Comparison of ENCODE assay signal across 1 cellular context in genomic region chr17:50630524-50631194, GRCh38.
A peak's percentile ranks its signal among the peaks of the same experiment; 100 is the strongest.
TF ChIP-seq lines count a peak whose summit lies in the region.

No MANE protein-coding gene starts in this region.

TF ChIP-seq in HepG2, 621 proteins besides CTCF, POLR2A, EP300 and RAD21 (continued from another document and continues in another):
- no peak for TF ChIP-seq ZNF792 (CRISPR knock-in tag; IDR thresholded peaks at IDR 0.05)
- TF ChIP-seq RBM39 (IDR thresholded peaks at IDR 0.05; ENCODE audit: low read depth, low read length, poor library complexity, severe bottlenecking): no peak
- no peak for TF ChIP-seq FOXP1 (IDR thresholded peaks at IDR 0.05)
- no peak for TF ChIP-seq FOXP1 (CRISPR knock-in tag; IDR thresholded peaks at IDR 0.05)
- TF ChIP-seq ZNF205 (CRISPR knock-in tag; IDR thresholded peaks at IDR 0.05): no peak
- no peak for TF ChIP-seq ZNF550 (CRISPR knock-in tag; IDR thresholded peaks at IDR 0.05; ENCODE audit: borderline replicate concordance)
- TF ChIP-seq SP1 (IDR thresholded peaks at IDR 0.05): no peak
- no peak for TF ChIP-seq SP1 (CRISPR knock-in tag; IDR thresholded peaks at IDR 0.05)
- TF ChIP-seq ARNT (IDR thresholded peaks at IDR 0.05): no peak
- TF ChIP-seq ZNF232 (CRISPR knock-in tag; IDR thresholded peaks at IDR 0.05; ENCODE audit: borderline replicate concordance): no peak
- TF ChIP-seq ZKSCAN8 (CRISPR knock-in tag; IDR thresholded peaks at IDR 0.05; ENCODE audit: borderline replicate concordance): no peak
- no peak for TF ChIP-seq CENPX (CRISPR knock-in tag; IDR thresholded peaks at IDR 0.05)
- TF ChIP-seq MED1 (CRISPR knock-in tag; IDR thresholded peaks at IDR 0.05): peak; percentile 62
- no peak for TF ChIP-seq ZNF652 (CRISPR knock-in tag; IDR thresholded peaks at IDR 0.05; ENCODE audit: borderline replicate concordance, low read depth)
- no peak for TF ChIP-seq NFYB (CRISPR knock-in tag; IDR thresholded peaks at IDR 0.05)
- TF ChIP-seq MEIS2 (CRISPR knock-in tag; IDR thresholded peaks at IDR 0.05): no peak
- TF ChIP-seq HNRNPL (IDR thresholded peaks at IDR 0.05; ENCODE audit: low read depth, low read length): peak; percentile 100
- TF ChIP-seq ZNF747 (CRISPR knock-in tag; IDR thresholded peaks at IDR 0.05; ENCODE audit: borderline replicate concordance): no peak
- TF ChIP-seq ZNF20 (CRISPR knock-in tag; IDR thresholded peaks at IDR 0.05): no peak
- no peak for TF ChIP-seq ZNF260 (CRISPR knock-in tag; IDR thresholded peaks at IDR 0.05; ENCODE audit: borderline replicate concordance, low read depth)
- no peak for TF ChIP-seq RFXANK (CRISPR knock-in tag; IDR thresholded peaks at IDR 0.05)
- peak; percentile 31; the same call in 1 of the 2 replicates for TF ChIP-seq MAX (IDR thresholded peaks at IDR 0.05)
- TF ChIP-seq IRX3 (CRISPR knock-in tag; IDR thresholded peaks at IDR 0.05; ENCODE audit: borderline replicate concordance, low read depth): no peak
- no peak for TF ChIP-seq RNF2 (conservative IDR thresholded peaks at IDR 0.05; ENCODE audit: low read depth)
- no peak for TF ChIP-seq ZNF710 (CRISPR knock-in tag; IDR thresholded peaks at IDR 0.05; ENCODE audit: borderline replicate concordance)
- no peak for TF ChIP-seq ZNF142 (CRISPR knock-in tag; IDR thresholded peaks at IDR 0.05)
- TF ChIP-seq MXI1 (IDR thresholded peaks at IDR 0.05; ENCODE audit: borderline replicate concordance, low read depth, low read length): 0 out of 3 replicates have a peak, but pooled peaks have one; percentile 41
- no peak for TF ChIP-seq ZMYM4 (CRISPR knock-in tag; IDR thresholded peaks at IDR 0.05)
- no peak for TF ChIP-seq ISL2 (CRISPR knock-in tag; IDR thresholded peaks at IDR 0.05)
- TF ChIP-seq MZF1 (CRISPR knock-in tag; IDR thresholded peaks at IDR 0.05; ENCODE audit: borderline replicate concordance): no peak
- no peak for TF ChIP-seq ZNF784 (CRISPR knock-in tag; IDR thresholded peaks at IDR 0.05; ENCODE audit: borderline replicate concordance)
- peak; percentile 45; the same call in 1 of the 2 replicates for TF ChIP-seq NRL (CRISPR knock-in tag; IDR thresholded peaks at IDR 0.05; ENCODE audit: borderline replicate concordance)
- TF ChIP-seq SPEN (CRISPR knock-in tag; IDR thresholded peaks at IDR 0.05; ENCODE audit: low read depth): 0 out of 2 replicates have a peak, but pooled peaks have one; percentile 11
- TF ChIP-seq HOXA9 (CRISPR knock-in tag; IDR thresholded peaks at IDR 0.05; ENCODE audit: borderline replicate concordance): no peak
- no peak for TF ChIP-seq ZNF234 (CRISPR knock-in tag; conservative IDR thresholded peaks at IDR 0.05)
- TF ChIP-seq SNRNP70 (IDR thresholded peaks at IDR 0.05; ENCODE audit: low read depth, low read length): no peak
- no peak for TF ChIP-seq ZBTB42 (CRISPR knock-in tag; IDR thresholded peaks at IDR 0.05)
- TF ChIP-seq ZNF263 (CRISPR knock-in tag; IDR thresholded peaks at IDR 0.05): no peak
- TF ChIP-seq RFX1 (IDR thresholded peaks at IDR 0.05): no peak
- TF ChIP-seq NR0B2 (CRISPR knock-in tag; IDR thresholded peaks at IDR 0.05): no peak
- no peak for TF ChIP-seq ZC3H4 (CRISPR knock-in tag; IDR thresholded peaks at IDR 0.05; ENCODE audit: borderline replicate concordance)
- peak; percentile 65; the same call in 1 of the 2 replicates for TF ChIP-seq HDAC2 (CRISPR knock-in tag; IDR thresholded peaks at IDR 0.05)
- no peak for TF ChIP-seq DMAP1 (CRISPR knock-in tag; IDR thresholded peaks at IDR 0.05)
- TF ChIP-seq ARNT2 (CRISPR knock-in tag; IDR thresholded peaks at IDR 0.05; ENCODE audit: low read depth): 0 out of 2 replicates have a peak, but pooled peaks have one; percentile 31
- TF ChIP-seq AGO1 (IDR thresholded peaks at IDR 0.05; ENCODE audit: low read depth, low read length, poor library complexity, severe bottlenecking): no peak
- TF ChIP-seq CBX1 (IDR thresholded peaks at IDR 0.05; ENCODE audit: low read depth): no peak
- TF ChIP-seq ATM (IDR thresholded peaks at IDR 0.05; ENCODE audit: borderline replicate concordance): no peak
- no peak for TF ChIP-seq POLR2G (IDR thresholded peaks at IDR 0.05; ENCODE audit: low read depth, low read length)
- TF ChIP-seq IKZF4 (CRISPR knock-in tag; IDR thresholded peaks at IDR 0.05; ENCODE audit: borderline replicate concordance, low read depth, not compliant biosample characterization): no peak
- TF ChIP-seq ZNF605 (CRISPR knock-in tag; IDR thresholded peaks at IDR 0.05): peak; percentile 62; the same call in 1 of the 2 replicates
- TF ChIP-seq TRIM24 (CRISPR knock-in tag; IDR thresholded peaks at IDR 0.05): no peak
- no peak for TF ChIP-seq SRSF4 (IDR thresholded peaks at IDR 0.05; ENCODE audit: low read depth, low read length, poor library complexity, severe bottlenecking)
- no peak for TF ChIP-seq ZNF660 (CRISPR knock-in tag; IDR thresholded peaks at IDR 0.05; ENCODE audit: borderline replicate concordance, low read depth)
- TF ChIP-seq YEATS4 (CRISPR knock-in tag; IDR thresholded peaks at IDR 0.05; ENCODE audit: borderline replicate concordance): no peak
- TF ChIP-seq ZNF543 (CRISPR knock-in tag; IDR thresholded peaks at IDR 0.05): peak; percentile 56; the same call in 1 of the 2 replicates
- TF ChIP-seq PAXIP1 (CRISPR knock-in tag; conservative IDR thresholded peaks at IDR 0.05): 0 out of 2 replicates have a peak, but pooled peaks have one; percentile 16
- no peak for TF ChIP-seq THAP11 (CRISPR knock-in tag; IDR thresholded peaks at IDR 0.05)
- no peak for TF ChIP-seq ISX (CRISPR knock-in tag; conservative IDR thresholded peaks at IDR 0.05)
- TF ChIP-seq ZNF850 (CRISPR knock-in tag; conservative IDR thresholded peaks at IDR 0.05): no peak
- no peak for TF ChIP-seq CHD4 (IDR thresholded peaks at IDR 0.05; ENCODE audit: borderline replicate concordance, low read length)
- peak; percentile 77; the same call in 1 of the 2 replicates for TF ChIP-seq ZNF782 (CRISPR knock-in tag; IDR thresholded peaks at IDR 0.05; ENCODE audit: borderline replicate concordance)
- no peak for TF ChIP-seq KDM5B (CRISPR knock-in tag; IDR thresholded peaks at IDR 0.05; ENCODE audit: borderline replicate concordance)
- TF ChIP-seq SOX13 (IDR thresholded peaks at IDR 0.05): no peak
- no peak; a peak in 1 of 4 replicates for TF ChIP-seq SOX13 (CRISPR knock-in tag; conservative IDR thresholded peaks at IDR 0.05 in 1 of 2, IDR thresholded peaks at IDR 0.05 in 1 of 2)
- TF ChIP-seq ATF7-NPFF (CRISPR knock-in tag; IDR thresholded peaks at IDR 0.05; ENCODE audit: low read depth): no peak
- no peak for TF ChIP-seq ZSCAN12 (CRISPR knock-in tag; IDR thresholded peaks at IDR 0.05)
- 0 out of 2 replicates have a peak, but pooled peaks have one; percentile 29 for TF ChIP-seq ZBTB25 (CRISPR knock-in tag; IDR thresholded peaks at IDR 0.05)
